ENCODE assay signal across 5 cellular contexts in the genomic region with DNA sequence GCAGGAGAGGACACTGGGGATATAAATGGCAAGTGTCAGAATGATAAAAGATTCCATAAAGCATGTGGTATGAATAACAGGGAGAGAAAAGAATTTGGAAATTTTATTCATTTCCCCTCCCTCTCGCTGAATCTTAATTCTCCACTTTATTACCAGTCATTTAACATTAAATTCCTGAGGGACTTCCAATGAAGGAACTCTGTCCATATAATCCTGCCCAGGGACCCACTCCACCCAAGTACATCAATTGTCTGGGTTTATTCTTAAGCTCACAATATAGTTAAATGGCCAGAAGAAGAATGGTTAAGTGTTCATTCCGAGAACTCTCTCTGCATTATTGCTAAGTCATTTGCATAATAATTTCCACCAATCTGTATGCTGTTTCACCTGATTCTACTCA.
"Had no signal": no experiment of that assay in that cellular context is flagged by ENCODE, and none has a peak within 500 bp of the region (broad histone marks: within the 10 kb centered on the region; RNA-seq: fewer than 3 reads in every experiment).

No MANE protein-coding gene starts in this region.

- DNase-seq: IMR-90, KBM-7, KG1 had no signal

- FAIRE-seq: HepG2, K562 had no signal

- H3K4me3 ChIP-seq: K562 had no signal
